ENCODE assay signal across 9 cellular contexts in the genomic region with DNA sequence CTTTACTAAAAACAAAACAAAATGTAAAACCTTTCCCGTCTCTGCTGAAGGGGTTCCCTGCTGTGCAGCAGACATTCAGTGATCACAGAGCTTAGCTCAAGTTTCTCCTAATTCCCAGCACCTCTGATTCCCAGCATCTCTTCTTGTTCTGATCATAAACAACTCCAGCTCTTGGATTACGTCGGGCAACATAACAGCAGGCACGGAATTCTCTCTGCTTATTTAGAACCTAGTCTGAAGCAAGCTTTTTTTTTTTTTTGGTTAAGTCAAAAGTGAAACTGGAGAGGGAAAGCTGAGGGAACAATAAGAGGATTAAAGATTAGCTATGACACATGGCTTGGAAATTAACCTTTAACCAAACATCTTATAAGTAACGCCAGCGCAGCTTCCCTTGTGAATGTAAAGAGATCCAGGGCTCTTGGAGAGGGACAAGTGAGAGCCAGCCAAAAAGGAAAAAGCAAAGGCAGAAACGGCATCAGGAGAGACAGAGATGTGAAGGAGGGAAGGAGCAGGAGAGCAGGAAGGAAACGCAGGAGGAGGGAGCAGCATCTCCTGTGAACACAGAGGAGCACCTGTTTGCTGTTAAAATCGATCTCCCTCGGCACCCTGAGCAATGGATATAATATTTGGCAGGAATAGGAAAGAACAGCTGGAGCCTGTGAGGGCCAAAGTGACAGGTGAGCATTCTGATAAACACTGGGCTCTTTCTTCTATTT. TPM values are rescaled to one million over a fixed set of nuclear protein-coding genes. Genes with fewer than 3 reads are reported as not detected.
DNase-seq lines count a peak whose midpoint lies in the region; ATAC-seq, FAIRE-seq and TF ChIP-seq lines count a peak whose summit lies in the region.
"Had no signal": no experiment of that assay in that cellular context is flagged by ENCODE, and none has a peak within 500 bp of the region (broad histone marks: within the 10 kb centered on the region; RNA-seq: fewer than 3 reads in every experiment).

Gene BCO1 (plus strand): TSS at position 394 of the 716 bp plus-strand sequence. CDS start 220 bp downstream, at position 614.

- H3K27ac ChIP-seq in breast epithelium = peak within 1 kb of the TSS; percentile 59 to 80
- H3K27ac ChIP-seq in HepG2 (ENCODE audit: extremely low read length, insufficient read depth, low read length) = no peak within 1 kb of the TSS
- peak within 1 kb of the TSS; percentile 75 for H3K27ac ChIP-seq in upper lobe of right lung

- H3K9me3 Mint-ChIP-seq in activated naive CD4-positive, alpha-beta T cell treated with anti-CD3 and anti-CD28 coated beads for 36 hours = no peaks in the 10 kb centered on the region

- H3K27me3 ChIP-seq in MG63 (no peaks in the 10 kb centered on the region), breast epithelium (no peaks in the 10 kb centered on the region), HepG2 (ENCODE audit: control insufficient read depth in 1 of 2, insufficient read depth in 2 of 2, low read length in 2 of 2) (peaks cover 0 to 12% of the 10 kb centered on the region in 2 experiments; a peak in 2 of 5 replicates), upper lobe of right lung (no peaks in the 10 kb centered on the region)

- H3K36me3 ChIP-seq in MG63 (no peaks in the 10 kb centered on the region), breast epithelium (no peaks in the 10 kb centered on the region), HepG2 (replicated peaks in 1 of 2; ENCODE audit: control insufficient read depth in 1 of 2, insufficient read depth in 2 of 2, low read length in 2 of 2) (no peaks in the 10 kb centered on the region), upper lobe of right lung (no peaks in the 10 kb centered on the region)

- peaks cover 6% of the 10 kb centered on the region for H3K4me1 Mint-ChIP-seq in activated naive CD4-positive, alpha-beta T cell treated with anti-CD3 and anti-CD28 coated beads for 36 hours (ENCODE audit: low read depth)

- peak within 1 kb of the TSS; percentile 47; the same call in 1 of the 2 replicates for H3K4me3 ChIP-seq in GM08714 (ENCODE audit: low read length)
- no peak within 1 kb of the TSS for H3K4me3 ChIP-seq in MG63
- H3K4me3 ChIP-seq in breast epithelium = peak within 1 kb of the TSS; percentile 23 to 54 (median 43)
- peak within 1 kb of the TSS; percentile 34 to 69 (median 56) for H3K4me3 ChIP-seq in HepG2 (replicated peaks in 1 of 3; ENCODE audit: insufficient read depth in 1 of 3, low read depth in 2 of 3, low read length in 3 of 3)
- peak within 1 kb of the TSS; percentile 42 for H3K4me3 ChIP-seq in upper lobe of right lung

- DNase-seq in MG63 (peak; percentile 45), breast epithelium (ENCODE audit: low spot score in 2 of 2) (no peak), HepG2 (ENCODE audit: low spot score) (peak; percentile 35), upper lobe of right lung (no peak), OCI-M2 (lab: John Stamatoyannopoulos, UW; ENCODE audit: unreplicated experiment) (no peak), NCI-H1048 (lab: John Stamatoyannopoulos, UW) (no peak)
- no peak for DNase-seq in activated naive CD4-positive, alpha-beta T cell treated with anti-CD3 and anti-CD28 coated beads for 36 hours

- TF ChIP-seq EP300 in HepG2 (IDR thresholded peaks at IDR 0.05; ENCODE audit: low read depth in 2 of 2, low read length in 2 of 2) = no peak
- TF ChIP-seq EP300 in HepG2 (CRISPR knock-in tag; IDR thresholded peaks at IDR 0.05; ENCODE audit: borderline replicate concordance) = no peak

- intact Hi-C loops in breast epithelium (cut with DNase I; ENCODE audit: low total_unique reads) = no loop called here
- intact Hi-C loops in HepG2 (cut with micrococcal nuclease; ENCODE audit: unreplicated experiment) = no loop called here
- intact Hi-C loops in upper lobe of right lung (cut with DNase I) = no loop called here
- intact Hi-C loops in activated naive CD4-positive, alpha-beta T cell treated with anti-CD3 and anti-CD28 coated beads for 36 hours (cut with micrococcal nuclease) = no loop called here

- peak within 1 kb of the TSS; percentile 34; the same call in 1 of the 2 replicates for H3K9ac ChIP-seq in HepG2 (ENCODE audit: insufficient read depth, low read depth, low read length)

- CTCF ChIA-PET in HepG2 (lab: Yijun Ruan, JAX; ENCODE audit: low intra/inter-chr PET ratio, low total read pairs) = no interaction called here
- CTCF ChIA-PET in activated naive CD4-positive, alpha-beta T cell treated with anti-CD3 and anti-CD28 coated beads for 36 hours (lab: Charles Lee) = interaction anchor here (0.6 to 0.7 kb wide), 3 partner anchors 22 to 34 kb away, joined by 3 read pairs; no protein-coding TSS in a partner anchor

- POLR2A ChIA-PET in HepG2 (lab: Yijun Ruan, JAX) = no interaction called here

- H2AFZ ChIP-seq in HepG2 (ENCODE audit: low read length) = peak within 1 kb of the TSS; percentile 59

- H3K4me3 Mint-ChIP-seq in activated naive CD4-positive, alpha-beta T cell treated with anti-CD3 and anti-CD28 coated beads for 36 hours = no peak within 1 kb of the TSS

- in situ Hi-C loops in HepG2 (cut with HindIII; ENCODE audit: extremely low pct_ligation_motif_present, low pct_unique_long_range_greater_than_20kb) = no loop called here

- H4K20me1 ChIP-seq in HepG2 (ENCODE audit: insufficient read depth, low read length) = no peaks in the 10 kb centered on the region

- TF ChIP-seq POLR2A in breast epithelium (IDR thresholded peaks at IDR 0.05) (no peak), HepG2 (IDR thresholded peaks at IDR 0.05; ENCODE audit: insufficient read depth in 1 of 2, low read depth in 2 of 2, low read length in 2 of 2) (no peak)

- ATAC-seq in HepG2 (peak; percentile 67), upper lobe of right lung (peak; percentile 64)

- H3K27me3 Mint-ChIP-seq in activated naive CD4-positive, alpha-beta T cell treated with anti-CD3 and anti-CD28 coated beads for 36 hours (ENCODE audit: low read depth) = no peaks in the 10 kb centered on the region

- H3K4me1 ChIP-seq in breast epithelium (no peaks in the 10 kb centered on the region), HepG2 (ENCODE audit: insufficient read depth, low read length) (peaks cover 19% of the 10 kb centered on the region), upper lobe of right lung (no peaks in the 10 kb centered on the region)

- no peaks in the 10 kb centered on the region for H3K79me2 ChIP-seq in HepG2 (ENCODE audit: insufficient read depth, low read length)

- peak within 1 kb of the TSS; percentile 96 for H3K4me2 ChIP-seq in HepG2 (ENCODE audit: low read depth, low read length)

- BruUV-seq in HepG2 (replicated peaks; lab: Mats Ljungman, UMichigan) = no TSS peak

- H3K9me3 ChIP-seq in MG63 = no peaks in the 10 kb centered on the region
- H3K9me3 ChIP-seq in breast epithelium = no peaks in the 10 kb centered on the region
- no peaks in the 10 kb centered on the region for H3K9me3 ChIP-seq in HepG2 (ENCODE audit: low read length)
- H3K9me3 ChIP-seq in upper lobe of right lung = no peaks in the 10 kb centered on the region

- no peak for TF ChIP-seq RAD21 in HepG2 (CRISPR knock-in tag; IDR thresholded peaks at IDR 0.05)

- FAIRE-seq in HepG2 (lab: Jason Lieb, UNC) = no peak

- TF ChIP-seq CTCF in breast epithelium (IDR thresholded peaks at IDR 0.05) (no peak), HepG2 (CRISPR knock-in tag; IDR thresholded peaks at IDR 0.05) (no peak), upper lobe of right lung (IDR thresholded peaks at IDR 0.05) (no peak)

- 1% methylated on average over 10 of the region's 10 CpGs for WGBS in HepG2 (ENCODE audit: low lambda C conversion rate)

- H3K27ac Mint-ChIP-seq in activated naive CD4-positive, alpha-beta T cell treated with anti-CD3 and anti-CD28 coated beads for 36 hours = no peak within 1 kb of the TSS

- no peaks in the 10 kb centered on the region for H3K36me3 Mint-ChIP-seq in activated naive CD4-positive, alpha-beta T cell treated with anti-CD3 and anti-CD28 coated beads for 36 hours (ENCODE audit: low read depth)

TF ChIP-seq in HepG2, 621 proteins besides CTCF, POLR2A, EP300 and RAD21 (continues in another document):
- TF ChIP-seq, protein P1, sequence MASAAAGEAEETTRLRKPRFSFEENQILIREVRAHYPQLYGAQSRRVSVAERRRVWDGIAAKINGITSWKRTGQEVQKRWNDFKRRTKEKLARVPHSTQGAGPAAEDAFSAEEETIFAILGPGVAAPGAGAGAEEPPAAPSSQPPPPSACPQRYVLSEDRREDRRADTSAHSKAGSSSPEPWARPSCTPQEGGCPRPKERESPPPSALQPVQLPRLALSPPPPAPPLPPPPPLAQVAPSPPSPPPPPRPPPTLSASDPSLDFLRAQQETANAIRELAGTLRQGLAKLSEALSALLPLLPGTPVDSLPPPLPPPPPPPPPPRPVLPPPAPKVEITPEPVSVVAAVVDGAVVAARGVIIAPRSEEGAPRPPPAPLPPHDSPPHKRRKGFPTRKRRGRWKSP (CRISPR knock-in tag; IDR thresholded peaks at IDR 0.05) = no peak
- no peak for TF ChIP-seq TAF15 (IDR thresholded peaks at IDR 0.05; ENCODE audit: low read depth, low read length, poor library complexity, severe bottlenecking)
- TF ChIP-seq ATM (IDR thresholded peaks at IDR 0.05; ENCODE audit: borderline replicate concordance) = no peak

RNA-seq across cellular contexts. Expression of gene BCO1, which starts in this region (rescaled TPM):
- total RNA-seq in MG63 (2014; rRNA removed; shearing (Covaris generic); ENCODE audit: low replicate concordance) = not detected in 2 replicates
- total RNA-seq in breast epithelium (under 1 TPM in 1 of 3 donors, not detected in 2; 0.29 TPM), HepG2 (2016; rRNA removed; fragmentation: Illumina TruSeq; extraction: Trizol) (0.11 TPM in 1 of 2 replicates, not detected in the other), upper lobe of right lung (0.75 TPM)
- not detected in 2 replicates for total RNA-seq in HepG2 (2016; cell fraction: cytosol; rRNA removed; fragmentation: Illumina TruSeq; extraction: Trizol; ENCODE audit: low read depth)
- total RNA-seq in HepG2 (2016; cell fraction: insoluble cytoplasmic fraction; rRNA removed; fragmentation: Illumina TruSeq; extraction: Trizol) = 0.09 and 0.21 TPM in 2 replicates
- not detected in 2 replicates for total RNA-seq in HepG2 (2016; cell fraction: membrane; rRNA removed; fragmentation: Illumina TruSeq; extraction: Trizol)
- total RNA-seq in HepG2 (2016; cell fraction: nucleus; rRNA removed; fragmentation: Illumina TruSeq; extraction: Trizol) = not detected in 2 replicates
- not detected in 2 replicates for polyA plus RNA-seq in HepG2 (2011; rRNA removed)
- 0.08 TPM in 1 of 2 replicates, not detected in the other for polyA plus RNA-seq in HepG2 (2011; cell fraction: cytosol; rRNA removed)
- polyA plus RNA-seq in HepG2 (2011; cell fraction: nucleus; rRNA removed) = not detected in 2 replicates
- 0.17 TPM in 1 of 2 replicates, not detected in the other for polyA plus RNA-seq in HepG2 (2012)
- 0.07 and 0.12 TPM in 2 replicates for polyA plus RNA-seq in HepG2 (2016; cell fraction: cytosol; fragmentation: Illumina TruSeq; extraction: Trizol; ENCODE audit: low read depth)
- polyA plus RNA-seq in HepG2 (2016; cell fraction: insoluble cytoplasmic fraction; fragmentation: Illumina TruSeq; extraction: Trizol; ENCODE audit: low read depth) = 0.20 TPM in 1 of 2 replicates, not detected in the other
- polyA plus RNA-seq in HepG2 (2016; cell fraction: membrane; fragmentation: Illumina TruSeq; extraction: Trizol; ENCODE audit: low read depth) = 0.17 TPM in 1 of 2 replicates, not detected in the other
- polyA plus RNA-seq in HepG2 (2016; cell fraction: nucleus; fragmentation: Illumina TruSeq; extraction: Trizol; ENCODE audit: insufficient read depth, low read depth) = not detected in 2 replicates
- not detected in 2 replicates for polyA minus RNA-seq in HepG2 (2011; rRNA and poly(A)+ RNA removed; ENCODE audit: low replicate concordance)
- polyA minus RNA-seq in HepG2 (2011; cell fraction: cytosol; rRNA and poly(A)+ RNA removed) = not detected in 2 replicates
- not detected in 2 replicates for polyA minus RNA-seq in HepG2 (2011; cell fraction: nucleus; rRNA and poly(A)+ RNA removed)
- total RNA-seq in activated naive CD4-positive, alpha-beta T cell treated with anti-CD3 and anti-CD28 coated beads for 36 hours = not detected
- total RNA-seq: T-helper 2 cell treated with Interferon-gamma antibody and Interleukin-4, amounts not matched to agents 100 ng/mL and 5 ng/mL, for 36 hours had no signal

Comparison
In these comparisons a context has a peak if more than half of its experiments do, and no peak if none do; other contexts are left out.
1. Peak in DNase-seq in MG63; RNA of the gene not detected or under 1 TPM.
2. Peak in DNase-seq, ATAC-seq, H3K4me3 ChIP-seq, H3K9ac ChIP-seq and H3K4me2 ChIP-seq in HepG2; RNA of the gene not detected or under 1 TPM.
3. Peak in ATAC-seq, H3K4me3 ChIP-seq and H3K27ac ChIP-seq in upper lobe of right lung; RNA of the gene not detected or under 1 TPM.